ENCODE assay signal across 2 cellular contexts in the genomic region with DNA sequence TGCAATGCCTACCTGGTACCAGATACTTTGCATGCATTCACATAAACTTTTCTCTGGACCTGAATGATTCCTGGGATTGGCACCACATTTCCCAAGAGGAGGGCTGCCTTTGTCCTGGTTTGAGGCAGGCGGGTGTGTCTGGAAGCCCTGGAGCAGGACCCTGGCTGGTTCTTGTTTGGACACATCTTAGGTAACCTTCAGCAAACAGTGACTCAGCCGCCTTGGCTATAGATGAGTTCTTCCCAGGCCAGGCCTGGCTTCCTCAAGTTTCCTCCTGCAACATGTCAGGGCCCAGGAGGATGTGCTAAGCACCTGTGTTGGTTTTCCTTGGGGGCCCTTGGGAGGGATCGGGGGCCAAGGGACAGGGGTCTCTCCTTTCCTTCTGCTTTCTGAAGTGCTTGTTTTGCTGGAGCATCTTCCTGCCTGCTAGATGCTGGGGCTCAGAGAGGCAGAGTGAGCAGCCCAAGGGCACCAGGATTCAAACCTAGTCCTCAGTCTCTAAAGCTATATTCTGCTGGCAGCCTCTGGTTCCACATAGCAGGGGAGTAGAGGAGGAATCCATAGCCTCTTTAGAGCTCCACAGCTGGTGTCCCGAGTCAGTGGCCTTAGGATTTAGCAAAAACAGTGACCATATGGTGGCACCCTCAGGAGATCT.
TF ChIP-seq lines count a peak whose summit lies in the region.

No MANE protein-coding gene starts in this region.

TF ChIP-seq in HepG2, 621 proteins besides CTCF, POLR2A, EP300 and RAD21 (continues in another document):
- TF ChIP-seq, protein P1, sequence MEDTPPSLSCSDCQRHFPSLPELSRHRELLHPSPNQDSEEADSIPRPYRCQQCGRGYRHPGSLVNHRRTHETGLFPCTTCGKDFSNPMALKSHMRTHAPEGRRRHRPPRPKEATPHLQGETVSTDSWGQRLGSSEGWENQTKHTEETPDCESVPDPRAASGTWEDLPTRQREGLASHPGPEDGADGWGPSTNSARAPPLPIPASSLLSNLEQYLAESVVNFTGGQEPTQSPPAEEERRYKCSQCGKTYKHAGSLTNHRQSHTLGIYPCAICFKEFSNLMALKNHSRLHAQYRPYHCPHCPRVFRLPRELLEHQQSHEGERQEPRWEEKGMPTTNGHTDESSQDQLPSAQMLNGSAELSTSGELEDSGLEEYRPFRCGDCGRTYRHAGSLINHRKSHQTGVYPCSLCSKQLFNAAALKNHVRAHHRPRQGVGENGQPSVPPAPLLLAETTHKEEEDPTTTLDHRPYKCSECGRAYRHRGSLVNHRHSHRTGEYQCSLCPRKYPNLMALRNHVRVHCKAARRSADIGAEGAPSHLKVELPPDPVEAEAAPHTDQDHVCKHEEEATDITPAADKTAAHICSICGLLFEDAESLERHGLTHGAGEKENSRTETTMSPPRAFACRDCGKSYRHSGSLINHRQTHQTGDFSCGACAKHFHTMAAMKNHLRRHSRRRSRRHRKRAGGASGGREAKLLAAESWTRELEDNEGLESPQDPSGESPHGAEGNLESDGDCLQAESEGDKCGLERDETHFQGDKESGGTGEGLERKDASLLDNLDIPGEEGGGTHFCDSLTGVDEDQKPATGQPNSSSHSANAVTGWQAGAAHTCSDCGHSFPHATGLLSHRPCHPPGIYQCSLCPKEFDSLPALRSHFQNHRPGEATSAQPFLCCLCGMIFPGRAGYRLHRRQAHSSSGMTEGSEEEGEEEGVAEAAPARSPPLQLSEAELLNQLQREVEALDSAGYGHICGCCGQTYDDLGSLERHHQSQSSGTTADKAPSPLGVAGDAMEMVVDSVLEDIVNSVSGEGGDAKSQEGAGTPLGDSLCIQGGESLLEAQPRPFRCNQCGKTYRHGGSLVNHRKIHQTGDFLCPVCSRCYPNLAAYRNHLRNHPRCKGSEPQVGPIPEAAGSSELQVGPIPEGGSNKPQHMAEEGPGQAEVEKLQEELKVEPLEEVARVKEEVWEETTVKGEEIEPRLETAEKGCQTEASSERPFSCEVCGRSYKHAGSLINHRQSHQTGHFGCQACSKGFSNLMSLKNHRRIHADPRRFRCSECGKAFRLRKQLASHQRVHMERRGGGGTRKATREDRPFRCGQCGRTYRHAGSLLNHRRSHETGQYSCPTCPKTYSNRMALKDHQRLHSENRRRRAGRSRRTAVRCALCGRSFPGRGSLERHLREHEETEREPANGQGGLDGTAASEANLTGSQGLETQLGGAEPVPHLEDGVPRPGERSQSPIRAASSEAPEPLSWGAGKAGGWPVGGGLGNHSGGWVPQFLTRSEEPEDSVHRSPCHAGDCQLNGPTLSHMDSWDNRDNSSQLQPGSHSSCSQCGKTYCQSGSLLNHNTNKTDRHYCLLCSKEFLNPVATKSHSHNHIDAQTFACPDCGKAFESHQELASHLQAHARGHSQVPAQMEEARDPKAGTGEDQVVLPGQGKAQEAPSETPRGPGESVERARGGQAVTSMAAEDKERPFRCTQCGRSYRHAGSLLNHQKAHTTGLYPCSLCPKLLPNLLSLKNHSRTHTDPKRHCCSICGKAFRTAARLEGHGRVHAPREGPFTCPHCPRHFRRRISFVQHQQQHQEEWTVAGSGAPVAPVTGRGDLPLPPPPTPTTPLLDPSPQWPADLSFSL (CRISPR knock-in tag; IDR thresholded peaks at IDR 0.05), result no peak
- TF ChIP-seq ZNF331 (CRISPR knock-in tag; IDR thresholded peaks at IDR 0.05) (no peak), ZBTB3 (CRISPR knock-in tag; IDR thresholded peaks at IDR 0.05; ENCODE audit: borderline replicate concordance, low read depth) (no peak), PCBP2 (optimal IDR thresholded peaks at IDR 0.05; ENCODE audit: low read depth, low read length, poor library complexity, severe bottlenecking) (no peak), ZNF615 (CRISPR knock-in tag; IDR thresholded peaks at IDR 0.05; ENCODE audit: borderline replicate concordance) (no peak), WIZ (CRISPR knock-in tag; IDR thresholded peaks at IDR 0.05) (no peak), BHLHE40 (IDR thresholded peaks at IDR 0.05; ENCODE audit: low read length) (no peak), YEATS2 (CRISPR knock-in tag; IDR thresholded peaks at IDR 0.05; ENCODE audit: borderline replicate concordance) (no peak), PAX8 (CRISPR knock-in tag; IDR thresholded peaks at IDR 0.05; ENCODE audit: borderline replicate concordance) (no peak)
- TF ChIP-seq, protein P2, sequence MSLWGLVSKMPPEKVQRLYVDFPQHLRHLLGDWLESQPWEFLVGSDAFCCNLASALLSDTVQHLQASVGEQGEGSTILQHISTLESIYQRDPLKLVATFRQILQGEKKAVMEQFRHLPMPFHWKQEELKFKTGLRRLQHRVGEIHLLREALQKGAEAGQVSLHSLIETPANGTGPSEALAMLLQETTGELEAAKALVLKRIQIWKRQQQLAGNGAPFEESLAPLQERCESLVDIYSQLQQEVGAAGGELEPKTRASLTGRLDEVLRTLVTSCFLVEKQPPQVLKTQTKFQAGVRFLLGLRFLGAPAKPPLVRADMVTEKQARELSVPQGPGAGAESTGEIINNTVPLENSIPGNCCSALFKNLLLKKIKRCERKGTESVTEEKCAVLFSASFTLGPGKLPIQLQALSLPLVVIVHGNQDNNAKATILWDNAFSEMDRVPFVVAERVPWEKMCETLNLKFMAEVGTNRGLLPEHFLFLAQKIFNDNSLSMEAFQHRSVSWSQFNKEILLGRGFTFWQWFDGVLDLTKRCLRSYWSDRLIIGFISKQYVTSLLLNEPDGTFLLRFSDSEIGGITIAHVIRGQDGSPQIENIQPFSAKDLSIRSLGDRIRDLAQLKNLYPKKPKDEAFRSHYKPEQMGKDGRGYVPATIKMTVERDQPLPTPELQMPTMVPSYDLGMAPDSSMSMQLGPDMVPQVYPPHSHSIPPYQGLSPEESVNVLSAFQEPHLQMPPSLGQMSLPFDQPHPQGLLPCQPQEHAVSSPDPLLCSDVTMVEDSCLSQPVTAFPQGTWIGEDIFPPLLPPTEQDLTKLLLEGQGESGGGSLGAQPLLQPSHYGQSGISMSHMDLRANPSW (CRISPR knock-in tag; IDR thresholded peaks at IDR 0.05; ENCODE audit: borderline replicate concordance), result no peak

TF ChIP-seq in SK-N-SH, 30 proteins besides CTCF, POLR2A, EP300 and RAD21:
- TF ChIP-seq CHD2 (IDR thresholded peaks at IDR 0.05; ENCODE audit: low read length, partially characterized antibody) (no peak), FOSL2 (IDR thresholded peaks at IDR 0.05; ENCODE audit: borderline replicate concordance, low read depth) (no peak), MXI1 (IDR thresholded peaks at IDR 0.05; ENCODE audit: low read depth, low read length) (no peak), NRF1 (IDR thresholded peaks at IDR 0.05; ENCODE audit: low read depth, low read length) (no peak), FOXJ3 (CRISPR knock-in tag; IDR thresholded peaks at IDR 0.05) (no peak), TCF12 (IDR thresholded peaks at IDR 0.05) (no peak)
- TF ChIP-seq, protein P3, sequence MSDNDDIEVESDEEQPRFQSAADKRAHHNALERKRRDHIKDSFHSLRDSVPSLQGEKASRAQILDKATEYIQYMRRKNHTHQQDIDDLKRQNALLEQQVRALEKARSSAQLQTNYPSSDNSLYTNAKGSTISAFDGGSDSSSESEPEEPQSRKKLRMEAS (IDR thresholded peaks at IDR 0.05; ENCODE audit: low read depth), result no peak
